Comparison of ENCODE assay signal across 31 cellular contexts in genomic region chr4:95963456-95963855, GRCh38.
"Had no signal": no experiment of that assay in that cellular context is flagged by ENCODE, and none has a peak within 500 bp of the region (broad histone marks: within the 10 kb centered on the region; RNA-seq: fewer than 3 reads in every experiment).

No MANE protein-coding gene starts in this region.

- H3K27me3 Mint-ChIP-seq: dendritic cell treated with granulocyte-macrophage colony-stimulating factor and Interleukin-4, amounts not matched to agents 40 ng/mL and 50 ng/mL, for 4 days; memory B cell; naive B cell; natural killer cell treated with Interleukin-12 subunit alpha and Interleukin-12 subunit beta and Interleukin-15 and Interleukin-18, amount 100 ng/mL, for 72 hours; stimulated activated naive CD8-positive, alpha-beta T cell treated with anti-CD3 and anti-CD28 coated beads, Interleukin-15, amount 100 ng/mL, for 72 hours had no signal

- H3K27ac ChIP-seq: colonic mucosa, esophagus muscularis mucosa, heart right ventricle, lower lobe of right lung, neutrophil, psoas muscle, right lobe of liver, suprapubic skin, transverse colon, upper lobe of right lung, vagina had no signal

- H3K9me3 Mint-ChIP-seq: memory B cell; natural killer cell treated with Interleukin-12 subunit alpha and Interleukin-12 subunit beta and Interleukin-15 and Interleukin-18, amount 100 ng/mL, for 72 hours; stimulated activated naive CD8-positive, alpha-beta T cell treated with anti-CD3 and anti-CD28 coated beads, Interleukin-15, amount 100 ng/mL, for 72 hours had no signal

- H3K4me3 ChIP-seq: colonic mucosa, esophagus muscularis mucosa, heart right ventricle, lower lobe of right lung, mucosa of descending colon, psoas muscle, right lobe of liver, suprapubic skin, transverse colon, upper lobe of right lung, vagina had no signal

- H3K4me1 ChIP-seq: colonic mucosa, esophagus muscularis mucosa, heart right ventricle, lower lobe of right lung, psoas muscle, right lobe of liver, suprapubic skin, transverse colon, upper lobe of right lung, vagina had no signal

- DNase-seq: colonic mucosa; effector CD8-positive, alpha-beta T cell; endodermal cell; foreskin melanocyte; glutamatergic neuron; heart right ventricle; hippocampal formation; kidney glomerular epithelial cell; left ventricle myocardium superior; lower lobe of right lung; mucosa of descending colon; naive B cell; psoas muscle; retina; right lobe of liver; small intestine; stimulated activated CD4-positive, alpha-beta T cell treated with anti-CD3 and anti-CD28 coated beads, Interleukin-15, amount 100 ng/mL, for 24 hours; stimulated activated CD4-positive, alpha-beta T cell treated with anti-CD3 and anti-CD28 coated beads, Interleukin-4, amount 100 ng/mL, for 1 hour; stimulated activated CD8-positive, alpha-beta memory T cell treated with anti-CD3 and anti-CD28 coated beads, Interleukin-4, amount 100 ng/mL, for 48 hours; stimulated activated naive CD4-positive, alpha-beta T cell; stimulated activated naive CD8-positive, alpha-beta T cell treated with anti-CD3 and anti-CD28 coated beads, Interleukin-15, amount 100 ng/mL, for 72 hours; transverse colon; upper lobe of right lung had no signal

- H3K27me3 ChIP-seq: colonic mucosa, esophagus muscularis mucosa, heart right ventricle, neutrophil, right lobe of liver, suprapubic skin, transverse colon, upper lobe of right lung, vagina had no signal

- H3K9me3 ChIP-seq: colonic mucosa, esophagus muscularis mucosa, lower lobe of right lung, mucosa of descending colon, neutrophil, psoas muscle, right lobe of liver, suprapubic skin, transverse colon, upper lobe of right lung, vagina had no signal

- H3K4me3 Mint-ChIP-seq: dendritic cell treated with granulocyte-macrophage colony-stimulating factor and Interleukin-4, amounts not matched to agents 40 ng/mL and 50 ng/mL, for 4 days; endodermal cell; memory B cell; naive B cell; natural killer cell treated with Interleukin-12 subunit alpha and Interleukin-12 subunit beta and Interleukin-15 and Interleukin-18, amount 100 ng/mL, for 72 hours; neural crest cell; stimulated activated naive CD8-positive, alpha-beta T cell treated with anti-CD3 and anti-CD28 coated beads, Interleukin-15, amount 100 ng/mL, for 72 hours had no signal

- H3K27ac Mint-ChIP-seq: dendritic cell treated with granulocyte-macrophage colony-stimulating factor and Interleukin-4, amounts not matched to agents 40 ng/mL and 50 ng/mL, for 4 days; endodermal cell; memory B cell; naive B cell; natural killer cell treated with Interleukin-12 subunit alpha and Interleukin-12 subunit beta and Interleukin-15 and Interleukin-18, amount 100 ng/mL, for 72 hours; stimulated activated naive CD8-positive, alpha-beta T cell treated with anti-CD3 and anti-CD28 coated beads, Interleukin-15, amount 100 ng/mL, for 72 hours had no signal

- H3K36me3 ChIP-seq: colonic mucosa, esophagus muscularis mucosa, heart right ventricle, lower lobe of right lung, neutrophil, right lobe of liver, suprapubic skin, transverse colon, upper lobe of right lung, vagina had no signal

- ATAC-seq: heart right ventricle; left ventricle myocardium superior; lower lobe of right lung; mucosa of descending colon; natural killer cell treated with Interleukin-12 subunit alpha and Interleukin-12 subunit beta and Interleukin-15 and Interleukin-18, amount 100 ng/mL, for 72 hours; psoas muscle; right lobe of liver; stimulated activated naive CD8-positive, alpha-beta T cell treated with anti-CD3 and anti-CD28 coated beads, Interleukin-15, amount 100 ng/mL, for 72 hours; upper lobe of right lung had no signal

- H3K4me1 Mint-ChIP-seq: endodermal cell; memory B cell; naive B cell; neural crest cell; stimulated activated naive CD8-positive, alpha-beta T cell treated with anti-CD3 and anti-CD28 coated beads, Interleukin-15, amount 100 ng/mL, for 72 hours had no signal

- H3K36me3 Mint-ChIP-seq: memory B cell; naive B cell; natural killer cell treated with Interleukin-12 subunit alpha and Interleukin-12 subunit beta and Interleukin-15 and Interleukin-18, amount 100 ng/mL, for 72 hours had no signal
